In genomic region chr12:12273291-12273957, GRCh38 we compare ENCODE assay signal across 17 cellular contexts. TPM values are rescaled to one million over a fixed set of nuclear protein-coding genes. Genes with fewer than 3 reads are reported as not detected.
A peak's percentile ranks its signal among the peaks of the same experiment; 100 is the strongest.
DNase-seq lines count a peak whose midpoint lies in the region; ATAC-seq and TF ChIP-seq lines count a peak whose summit lies in the region.
"Had no signal": no experiment of that assay in that cellular context is flagged by ENCODE, and none has a peak within 500 bp of the region (broad histone marks: within the 10 kb centered on the region; RNA-seq: fewer than 3 reads in every experiment).

No MANE protein-coding gene starts in this region.

- no peak for ATAC-seq in lower lobe of right lung
- ATAC-seq: gastrocnemius medialis, Panc1 had no signal

- H3K36me3 ChIP-seq in adipocyte (ENCODE audit: control insufficient read depth, insufficient read depth, low read length, severe bottlenecking) (no peaks in the 10 kb centered on the region), lower lobe of right lung (no peaks in the 10 kb centered on the region)
- H3K36me3 ChIP-seq: BE2C, gastrocnemius medialis, ovary, sigmoid colon, stomach had no signal

- TF ChIP-seq CTCF in lower lobe of right lung (IDR thresholded peaks at IDR 0.05): no peak
- no peak for TF ChIP-seq CTCF in GM13977 (IDR thresholded peaks at IDR 0.05; ENCODE audit: extremely low read depth, insufficient read depth, missing control alignments)

- intact Hi-C loops in lower lobe of right lung (cut with DNase I): no loop called here

- H3K4me3 ChIP-seq in adipocyte (ENCODE audit: low read length) (peak overlapping the region; percentile 47), lower lobe of right lung (no peak overlapping the region)
- H3K4me3 ChIP-seq: gastrocnemius medialis, ovary, sigmoid colon, stomach had no signal

- in situ Hi-C loops in GM13977 (cut with MboI; ENCODE audit: low pct_unique_long_range_greater_than_20kb, low sequenced_read_pairs, unreplicated experiment): no loop called here

- H3K9me3 ChIP-seq in adipocyte (ENCODE audit: control insufficient read depth, low read length): no peaks in the 10 kb centered on the region
- H3K9me3 ChIP-seq in lower lobe of right lung: no peaks in the 10 kb centered on the region
- H3K9me3 ChIP-seq: BE2C, gastrocnemius medialis, ovary, sigmoid colon had no signal

- peak overlapping the region; percentile 43 for H3K27ac ChIP-seq in lower lobe of right lung
- H3K27ac ChIP-seq: gastrocnemius medialis, ovary, sigmoid colon, stomach had no signal

- H3K27me3 ChIP-seq in adipocyte (replicated peaks; ENCODE audit: control insufficient read depth, insufficient read depth, low read length) (no peaks in the 10 kb centered on the region), lower lobe of right lung (ENCODE audit: low read depth) (no peaks in the 10 kb centered on the region)
- H3K27me3 ChIP-seq: BE2C, gastrocnemius medialis, ovary, sigmoid colon, stomach had no signal

- H3K4me1 ChIP-seq in adipocyte (ENCODE audit: control insufficient read depth, insufficient read depth, low read length) (peaks cover 10% of the 10 kb centered on the region), lower lobe of right lung (no peaks in the 10 kb centered on the region)
- H3K4me1 ChIP-seq: BE2C, gastrocnemius medialis, sigmoid colon had no signal

- peak overlapping the region; percentile 60 for H3K9ac ChIP-seq in adipocyte (ENCODE audit: low read length)

- DNase-seq in HK-2 (ENCODE audit: unreplicated experiment): peak; percentile 38
- DNase-seq in adipocyte (ENCODE audit: low read depth): peak; percentile 2
- DNase-seq in lower lobe of right lung: no peak
- DNase-seq in GM13977 (ENCODE audit: low spot score): no peak
- DNase-seq in RKO (ENCODE audit: low spot score): no peak
- DNase-seq in stimulated activated CD4-positive, alpha-beta T cell treated with anti-CD3 and anti-CD28 coated beads, Interleukin-1b, Interleukin-23, amount 100 ng/mL, for 48 hours: no peak
- no peak for DNase-seq in GM03348 (ENCODE audit: low spot score)
- DNase-seq: activated CD4-positive, alpha-beta T cell treated with anti-CD3 and anti-CD28 coated beads, Interleukin-2, amount 50 U/mL, for 4 hours; BE2C; gastrocnemius medialis; NCI-H1436; NCI-H2171 treated with DMSO at 0.1 percent for 48 hours; ovary; sigmoid colon; stomach; SW 1271 had no signal

RNA-seq across cellular contexts. Expression of gene LRP6, which starts 6.6 kb away (rescaled TPM):
- total RNA-seq in lower lobe of right lung: 47.4 TPM

Comparison
In these comparisons a context has a peak if more than half of its experiments do, and no peak if none do; other contexts are left out.
1. DNase-seq: peak in HK-2 (single experiment) and adipocyte (single experiment); none in lower lobe of right lung (single experiment), GM13977 (single experiment), RKO (single experiment), stimulated activated CD4-positive, alpha-beta T cell treated with anti-CD3 and anti-CD28 coated beads, Interleukin-1b, Interleukin-23, amount 100 ng/mL, for 48 hours (single experiment) and GM03348 (single experiment).